8 cellular contexts compared by ENCODE assay signal in genomic region chr19:18683955-18684641, GRCh38. TPM values are rescaled to one million over a fixed set of nuclear protein-coding genes. Genes with fewer than 3 reads are reported as not detected.
DNase-seq lines count a peak whose midpoint lies in the region; ATAC-seq and TF ChIP-seq lines count a peak whose summit lies in the region.

No MANE protein-coding gene starts in this region.

- peak overlapping the region; percentile 75 for H3K4me3 ChIP-seq in BLaER1
- peak overlapping the region; percentile 84 for H3K4me3 ChIP-seq in right cardiac atrium (ENCODE audit: low read length)
- H3K4me3 ChIP-seq in lower leg skin (ENCODE audit: low read depth, poor library complexity, severe bottlenecking), result no peak overlapping the region

- peaks cover 13% of the 10 kb centered on the region for H3K4me1 Mint-ChIP-seq in T-helper 17 cell
- H3K4me1 Mint-ChIP-seq in stimulated activated naive B cell treated with anti-CD40 and anti-IgM and Interleukin-4, amounts not matched to agents 10 μg/mL and 1 μg/mL and 100 μg/mL, for 72 hours, result peaks cover 18 to 49% of the 10 kb centered on the region in 2 donors

- H3K4me1 ChIP-seq in BLaER1, result peaks cover 53% of the 10 kb centered on the region
- peaks cover 6% of the 10 kb centered on the region for H3K4me1 ChIP-seq in right cardiac atrium (ENCODE audit: control insufficient read depth, insufficient read depth, low read length)

- 18% methylated on average over 16 of the region's 16 CpGs for WGBS in right cardiac atrium
- 13 to 19% methylated on average over 11 to 16 of the region's 16 CpGs for WGBS in lower leg skin, 2 donors

- no peaks in the 10 kb centered on the region for H3K9me3 Mint-ChIP-seq in stimulated activated naive B cell treated with anti-CD40 and anti-IgM and Interleukin-4, amounts not matched to agents 10 μg/mL and 1 μg/mL and 100 μg/mL, for 72 hours

- peak; percentile 12 for ATAC-seq in GM21717 (IDR thresholded peaks at IDR 0.05; ENCODE audit: unreplicated experiment)
- peak; percentile 46 for ATAC-seq in T-helper 17 cell
- peak in 1 of 2 donors; percentile 3 for ATAC-seq in right cardiac atrium
- ATAC-seq in stimulated activated naive B cell treated with anti-CD40 and anti-IgM and Interleukin-4, amounts not matched to agents 10 μg/mL and 1 μg/mL and 100 μg/mL, for 72 hours (replicated peaks), result no peak

- DNase-seq in T-helper 17 cell, result no peak
- DNase-seq in right cardiac atrium, result peak in 2 of 3 donors; percentile 34 to 57
- no peak for DNase-seq in stimulated activated naive B cell treated with anti-CD40 and anti-IgM and Interleukin-4, amounts not matched to agents 10 μg/mL and 1 μg/mL and 100 μg/mL, for 72 hours
- DNase-seq in lower leg skin (ENCODE audit: low spot score in 2 of 2), result no peak
- DNase-seq in SW 1271 (lab: John Stamatoyannopoulos, UW), result no peak
- DNase-seq in cerebellum (ENCODE audit: low spot score), result no peak

- peak overlapping the region; percentile 88 for H3K9ac ChIP-seq in BLaER1

- TF ChIP-seq CTCF in lower leg skin (IDR thresholded peaks at IDR 0.05), result no peak

- peak overlapping the region; percentile 99 for H3K4me2 ChIP-seq in BLaER1

- peaks cover 28% of the 10 kb centered on the region for H4K20me1 ChIP-seq in BLaER1

- intact Hi-C loops in right cardiac atrium (cut with DNase I) (loop anchor here in 1 of 4 donors (10.0 kb wide), 1 partner anchor 161 kb away; no protein-coding TSS in a partner anchor), lower leg skin (cut with DNase I; ENCODE audit: low total_unique reads) (no loop called here)

- H3K9me3 ChIP-seq in BLaER1 (no peaks in the 10 kb centered on the region), T-helper 17 cell (ENCODE audit: control insufficient read depth, low read length, poor library complexity, severe bottlenecking) (no peaks in the 10 kb centered on the region), right cardiac atrium (ENCODE audit: control insufficient read depth, low read length) (no peaks in the 10 kb centered on the region)

- peak overlapping the region; percentile 93 for H3K4me3 Mint-ChIP-seq in T-helper 17 cell
- peak overlapping the region; percentile 70 to 88 for H3K4me3 Mint-ChIP-seq in stimulated activated naive B cell treated with anti-CD40 and anti-IgM and Interleukin-4, amounts not matched to agents 10 μg/mL and 1 μg/mL and 100 μg/mL, for 72 hours

- peak overlapping the region; percentile 90 for H3K27ac ChIP-seq in BLaER1
- H3K27ac ChIP-seq in right cardiac atrium (ENCODE audit: low read length), result no peak overlapping the region

- H3K27me3 Mint-ChIP-seq in T-helper 17 cell, result no peaks in the 10 kb centered on the region
- no peaks in the 10 kb centered on the region for H3K27me3 Mint-ChIP-seq in stimulated activated naive B cell treated with anti-CD40 and anti-IgM and Interleukin-4, amounts not matched to agents 10 μg/mL and 1 μg/mL and 100 μg/mL, for 72 hours

- no peak for TF ChIP-seq POLR2A in lower leg skin (IDR thresholded peaks at IDR 0.05)

- peak overlapping the region; percentile 4 for H3K27ac Mint-ChIP-seq in T-helper 17 cell
- peak overlapping the region; percentile 75 for H3K27ac Mint-ChIP-seq in stimulated activated naive B cell treated with anti-CD40 and anti-IgM and Interleukin-4, amounts not matched to agents 10 μg/mL and 1 μg/mL and 100 μg/mL, for 72 hours

- peaks cover 4% of the 10 kb centered on the region; the same call in 1 of the 2 replicates for H3K36me3 ChIP-seq in BLaER1

- H3K27me3 ChIP-seq in BLaER1, result no peaks in the 10 kb centered on the region
- no peaks in the 10 kb centered on the region for H3K27me3 ChIP-seq in right cardiac atrium (ENCODE audit: control insufficient read depth, insufficient read depth)

- H3K36me3 Mint-ChIP-seq in T-helper 17 cell (ENCODE audit: low read depth), result no peaks in the 10 kb centered on the region
- peaks cover 0 to 4% of the 10 kb centered on the region in 2 donors for H3K36me3 Mint-ChIP-seq in stimulated activated naive B cell treated with anti-CD40 and anti-IgM and Interleukin-4, amounts not matched to agents 10 μg/mL and 1 μg/mL and 100 μg/mL, for 72 hours

RNA-seq across cellular contexts. Expression of gene CRTC1, which starts 0.6 kb away (rescaled TPM):
- 10 to 100 TPM; 14.4 to 15.3 TPM for total RNA-seq in T-helper 17 cell
- 10 to 100 TPM in 3 of 4 donors, 1 to 10 TPM in 1; 9.2 to 15.1 (median 13.6) TPM for total RNA-seq in right cardiac atrium
- polyA plus RNA-seq in right cardiac atrium, result 9.5 TPM
- total RNA-seq in lower leg skin, result 1 to 10 TPM; 2.1 to 5.5 (median 4.2) TPM
- total RNA-seq in cerebellum, result 12.8 TPM

RNA-seq across cellular contexts. Expression of gene KLHL26, which starts 47.3 kb away (rescaled TPM):
- total RNA-seq in T-helper 17 cell (10 to 100 TPM; 13.0 to 17.9 TPM), right cardiac atrium (10 to 100 TPM in 1 of 4 donors, 1 to 10 TPM in 3; 8.9 to 14.4 (median 9.3) TPM), lower leg skin (10 to 100 TPM in 3 of 4 donors, 1 to 10 TPM in 1; 7.9 to 23.2 (median 18.2) TPM), cerebellum (6.4 TPM)
- polyA plus RNA-seq in right cardiac atrium, result 5.1 TPM

Comparison
In these comparisons a context has a peak if more than half of its experiments do, and no peak if none do; other contexts are left out.
1. ATAC-seq: peak in GM21717 (single experiment) and T-helper 17 cell (single experiment); none in stimulated activated naive B cell treated with anti-CD40 and anti-IgM and Interleukin-4, amounts not matched to agents 10 μg/mL and 1 μg/mL and 100 μg/mL, for 72 hours (0 of 2).
2. DNase-seq: peak in right cardiac atrium (2 of 3); none in T-helper 17 cell (0 of 3), stimulated activated naive B cell treated with anti-CD40 and anti-IgM and Interleukin-4, amounts not matched to agents 10 μg/mL and 1 μg/mL and 100 μg/mL, for 72 hours (single experiment), lower leg skin (0 of 2), SW 1271 (0 of 2) and cerebellum (single experiment).